In genomic region chr6:164947174-164947573, GRCh38 we compare ENCODE assay signal across 23 cellular contexts.
"Had no signal": no experiment of that assay in that cellular context is flagged by ENCODE, and none has a peak within 500 bp of the region (broad histone marks: within the 10 kb centered on the region; RNA-seq: fewer than 3 reads in every experiment).

No MANE protein-coding gene starts in this region.

- H3K27ac ChIP-seq: foreskin keratinocyte, pancreas, psoas muscle, right lobe of liver, thoracic aorta, upper lobe of left lung, WERI-Rb-1 had no signal

- H3K36me3 ChIP-seq: pancreas, right lobe of liver, thoracic aorta, upper lobe of left lung, WERI-Rb-1 had no signal

- H3K4me3 ChIP-seq: pancreas, psoas muscle, right lobe of liver, thoracic aorta, upper lobe of left lung had no signal

- H3K27me3 ChIP-seq: foreskin keratinocyte, pancreas, right lobe of liver, upper lobe of left lung had no signal

- ATAC-seq: activated naive CD4-positive, alpha-beta T cell treated with anti-CD3 and anti-CD28 coated beads, Interleukin-2, amount 50 U/mL, for 72 hours; foreskin keratinocyte; left ventricle myocardium superior; natural killer cell treated with Interleukin-12 subunit alpha and Interleukin-12 subunit beta and Interleukin-15 and Interleukin-18, amount 100 ng/mL, for 72 hours; pancreas; psoas muscle; right lobe of liver; T-cell had no signal

- H3K9me3 ChIP-seq: pancreas, psoas muscle, right lobe of liver, thoracic aorta, upper lobe of left lung had no signal

- H3K4me1 ChIP-seq: pancreas, psoas muscle, right lobe of liver, upper lobe of left lung had no signal

- DNase-seq: activated CD4-positive, alpha-beta T cell treated with anti-CD3 and anti-CD28 coated beads, Interleukin-2, amount 50 U/mL, for 1 hour; activated CD4-positive, CD25-positive, alpha-beta regulatory T cell treated with anti-CD3 and anti-CD28 coated beads, Interleukin-2, amount 50 U/mL, for 72 hours; activated gamma-delta T cell treated with Interleukin-2 at 50 U/mL for 16 hours; activated T-cell treated with anti-CD3 and anti-CD28 coated beads, Interleukin-2, amount 50 U/mL, for 1 hour; aorta; central memory CD4-positive, alpha-beta T cell; dermis blood vessel endothelial cell; effector CD8-positive, alpha-beta T cell; erythroblast; foreskin keratinocyte; left ventricle myocardium superior; mammary epithelial cell; pancreas; psoas muscle; right lobe of liver; stimulated activated CD4-positive, alpha-beta T cell treated with anti-CD3 and anti-CD28 coated beads, Interleukin-4, amount 100 ng/mL, for 1 hour; stimulated activated naive CD4-positive, alpha-beta T cell; T-cell; upper lobe of left lung; WERI-Rb-1 had no signal
